ENCODE assay signal across 8 cellular contexts in the genomic region with DNA sequence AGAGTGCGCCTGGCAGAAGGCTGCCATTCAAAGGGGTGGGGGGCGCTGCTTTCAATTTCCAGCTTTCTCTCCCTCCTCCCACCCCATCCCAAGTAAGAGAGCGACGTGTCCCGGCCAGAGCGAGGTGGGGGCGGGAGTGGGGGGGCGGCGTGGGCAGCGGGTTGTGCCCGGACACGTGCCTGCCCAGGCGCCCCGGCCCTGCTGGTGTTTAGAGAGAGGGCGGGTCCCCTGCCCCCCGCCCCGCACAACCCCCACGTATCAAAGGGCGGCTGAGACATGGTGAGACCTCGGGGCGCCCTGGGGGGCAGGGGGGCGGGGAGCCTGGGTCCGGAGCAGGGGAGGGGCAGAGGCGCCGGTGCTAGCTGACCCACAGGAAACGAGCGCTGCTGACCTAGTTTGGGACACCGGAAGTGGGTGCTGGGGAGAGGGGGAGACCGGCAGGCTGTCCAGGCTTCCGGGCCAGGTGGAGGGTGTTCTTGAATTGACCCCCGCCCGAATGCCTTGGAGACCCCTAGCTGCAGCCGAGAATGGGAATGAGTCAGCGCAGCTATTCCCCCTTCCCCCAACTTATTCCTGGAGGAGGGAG. TPM values are rescaled to one million over a fixed set of nuclear protein-coding genes. Genes with fewer than 3 reads are reported as not detected.
DNase-seq lines count a peak whose midpoint lies in the region; ATAC-seq and TF ChIP-seq lines count a peak whose summit lies in the region.

No MANE protein-coding gene starts in this region.

- H3K27me3 Mint-ChIP-seq in naive thymus-derived CD8-positive, alpha-beta T cell: no peaks in the 10 kb centered on the region

- peaks cover 13% of the 10 kb centered on the region for H3K4me1 ChIP-seq in HEK293 (ENCODE audit: control insufficient read depth, insufficient read depth, low read length)

- H3K9me3 Mint-ChIP-seq in naive thymus-derived CD8-positive, alpha-beta T cell: no peaks in the 10 kb centered on the region

- H3K4me1 Mint-ChIP-seq in naive thymus-derived CD8-positive, alpha-beta T cell: peaks cover 31 to 74% (median 57%) of the 10 kb centered on the region in 4 donors

- H3K27ac ChIP-seq in HEK293 (ENCODE audit: extremely low read depth, low read depth, low read length) (peak overlapping the region; percentile 87; the same call in 1 of the 2 replicates), WERI-Rb-1 (peak overlapping the region; percentile 75)

- no peak for ATAC-seq in naive thymus-derived CD8-positive, alpha-beta T cell
- no peak for ATAC-seq in HG03442 (IDR thresholded peaks at IDR 0.05; ENCODE audit: unreplicated experiment)

- no peaks in the 10 kb centered on the region for H3K27me3 ChIP-seq in BJ (ENCODE audit: control insufficient read depth, insufficient read depth, low read length)
- H3K27me3 ChIP-seq in WERI-Rb-1 (ENCODE audit: insufficient read depth, low read depth, severe bottlenecking): no peaks in the 10 kb centered on the region

- peak overlapping the region; percentile 94 for H3K4me3 ChIP-seq in BJ (ENCODE audit: low read depth, low read length)
- H3K4me3 ChIP-seq in HEK293 (ENCODE audit: low read depth, low read length): peak overlapping the region; percentile 50
- H3K4me3 ChIP-seq in WERI-Rb-1 (ENCODE audit: low read depth, low read length): peak overlapping the region; percentile 73
- H3K4me3 ChIP-seq in fibroblast of pulmonary artery (replicated peaks; ENCODE audit: low read depth, low read length): peak overlapping the region; percentile 90

- TF ChIP-seq CTCF in BJ (IDR thresholded peaks at IDR 0.05; ENCODE audit: insufficient read depth, low read depth, low read length) (no peak), HEK293 (tag by site-specific recombination; IDR thresholded peaks at IDR 0.05) (no peak; the same call in 1 of the 2 replicates), WERI-Rb-1 (IDR thresholded peaks at IDR 0.05; ENCODE audit: low read depth, low read length) (no peak), fibroblast of pulmonary artery (IDR thresholded peaks at IDR 0.05; ENCODE audit: low read length, missing control alignments) (no peak)

- no peaks in the 10 kb centered on the region for H3K9me3 ChIP-seq in HEK293 (ENCODE audit: control insufficient read depth, insufficient read depth, low read depth, low read length)
- no peaks in the 10 kb centered on the region for H3K9me3 ChIP-seq in WERI-Rb-1 (ENCODE audit: severe bottlenecking)

- CTCF ChIA-PET in BJ (lab: Yijun Ruan, JAX) (interaction anchor here (1.2 to 8.3 kb wide), 3 partner anchors 13 to 46 kb away, joined by 3 to 74 read pairs (median 4); no protein-coding TSS in a partner anchor), HEK293 (lab: Yijun Ruan, JAX) (interaction anchor here (1.1 to 2.1 kb wide), 4 partner anchors 9 to 81 kb away, joined by 3 to 11 read pairs (median 4); partner anchors contain the start of gene ADAM15)

- peaks cover 2% of the 10 kb centered on the region for H3K36me3 ChIP-seq in BJ (ENCODE audit: control insufficient read depth, insufficient read depth, low read length)
- H3K36me3 ChIP-seq in HEK293 (ENCODE audit: control insufficient read depth in 2 of 2, insufficient read depth in 1 of 2, low read length in 2 of 2): no peaks in the 10 kb centered on the region
- H3K36me3 ChIP-seq in WERI-Rb-1: peaks cover 17% of the 10 kb centered on the region

- no peak for DNase-seq in BJ (ENCODE audit: low read depth)
- DNase-seq in WERI-Rb-1: peak; percentile 92
- no peak for DNase-seq in fibroblast of pulmonary artery (ENCODE audit: low read depth)
- no peak for DNase-seq in naive thymus-derived CD8-positive, alpha-beta T cell
- DNase-seq in NCI-H1436 treated with DMSO at 0.1 percent for 48 hours (lab: John Stamatoyannopoulos, UW): no peak
- DNase-seq in Kasumi-1 (lab: John Stamatoyannopoulos, UW): no peak

- peak overlapping the region; percentile 82 to 94 (median 90) for H3K4me3 Mint-ChIP-seq in naive thymus-derived CD8-positive, alpha-beta T cell

- H3K27ac Mint-ChIP-seq in naive thymus-derived CD8-positive, alpha-beta T cell: peak overlapping the region; percentile 52 to 94 (median 84)

- POLR2A ChIA-PET in BJ (lab: Charles Lee) (no interaction called here), HEK293 (lab: Yijun Ruan, JAX) (interaction anchor here (0.7 to 2.1 kb wide), 7 partner anchors 8 to 42 kb away, joined by 3 to 9 read pairs (median 7); partner anchors contain the start of genes FLAD1 and PYGO2)
- POLR2A ChIA-PET in naive thymus-derived CD8-positive, alpha-beta T cell (lab: Charles Lee): interaction anchor here (0.7 to 3.2 kb wide), 7 partner anchors 8 to 48 kb away, joined by 3 to 16 read pairs (median 7); partner anchors contain the start of genes FLAD1, PBXIP1 and PYGO2

- H3K36me3 Mint-ChIP-seq in naive thymus-derived CD8-positive, alpha-beta T cell: no peaks in the 10 kb centered on the region

TF ChIP-seq in HEK293, 187 proteins besides CTCF, POLR2A, EP300 and RAD21 (continues in another document):
- TF ChIP-seq KLF8 (tag by site-specific recombination; IDR thresholded peaks at IDR 0.05) (peak; percentile 47; the same call in 1 of the 2 replicates), GLI2 (tag by site-specific recombination; IDR thresholded peaks at IDR 0.05; ENCODE audit: borderline replicate concordance, low read depth) (no peak), SP2 (tag by site-specific recombination; IDR thresholded peaks at IDR 0.05) (peak; percentile 65), ZNF629 (tag by site-specific recombination; IDR thresholded peaks at IDR 0.05) (peak; percentile 23; the same call in 1 of the 2 replicates), ZNF518A (tag by site-specific recombination; conservative IDR thresholded peaks at IDR 0.05; ENCODE audit: low read depth) (peak; percentile 35; the same call in 1 of the 2 replicates), ZIC2 (tag by site-specific recombination; IDR thresholded peaks at IDR 0.05) (peak; percentile 86), ZNF2 (tag by site-specific recombination; IDR thresholded peaks at IDR 0.05) (no peak), ZNF174 (tag by site-specific recombination; IDR thresholded peaks at IDR 0.05) (no peak), ZNF391 (tag by site-specific recombination; IDR thresholded peaks at IDR 0.05; ENCODE audit: borderline replicate concordance, low read depth) (0 out of 2 replicates have a peak, but pooled peaks have one; percentile 10), GLIS2 (tag by site-specific recombination; IDR thresholded peaks at IDR 0.05) (peak; percentile 88), ZNF660 (tag by site-specific recombination; IDR thresholded peaks at IDR 0.05) (0 out of 2 replicates have a peak, but pooled peaks have one; percentile 17)

RNA-seq across cellular contexts. Expression of gene ZBTB7B, which starts 1.3 kb away (rescaled TPM):
- 18.1 and 29.4 TPM in 2 replicates for polyA plus RNA-seq in BJ (2011; rRNA removed)
- 21.3 and 22.4 TPM in 2 replicates for polyA minus RNA-seq in BJ (2011; rRNA and poly(A)+ RNA removed)
- 10 to 100 TPM; 12.9 to 13.1 TPM for total RNA-seq in naive thymus-derived CD8-positive, alpha-beta T cell
- polyA plus RNA-seq in naive thymus-derived CD8-positive, alpha-beta T cell: under 1 TPM; 0.12 to 0.59 (median 0.46) TPM

RNA-seq across cellular contexts. Expression of gene LENEP, which starts 10.5 kb away (rescaled TPM):
- not detected in 2 replicates for polyA plus RNA-seq in BJ (2011; rRNA removed)
- polyA minus RNA-seq in BJ (2011; rRNA and poly(A)+ RNA removed): 1.2 TPM in 1 of 2 replicates, not detected in the other
- under 1 TPM; 0.77 to 0.91 TPM for total RNA-seq in naive thymus-derived CD8-positive, alpha-beta T cell
- polyA plus RNA-seq in naive thymus-derived CD8-positive, alpha-beta T cell: not detected

RNA-seq across cellular contexts. Expression of gene FLAD1, which starts 20.7 kb away (rescaled TPM):
- polyA plus RNA-seq in BJ (2011; rRNA removed): 26.5 and 40.5 TPM in 2 replicates
- polyA minus RNA-seq in BJ (2011; rRNA and poly(A)+ RNA removed): 26.9 and 52.6 TPM in 2 replicates
- 10 to 100 TPM; 46.6 to 46.8 TPM for total RNA-seq in naive thymus-derived CD8-positive, alpha-beta T cell
- 10 to 100 TPM; 30.9 to 41.8 (median 31.9) TPM for polyA plus RNA-seq in naive thymus-derived CD8-positive, alpha-beta T cell

RNA-seq across cellular contexts. Expression of gene CKS1B, which starts 29.4 kb away (rescaled TPM):
- polyA plus RNA-seq in BJ (2011; rRNA removed): 111 and 160 TPM in 2 replicates
- 32.3 and 34.2 TPM in 2 replicates for polyA minus RNA-seq in BJ (2011; rRNA and poly(A)+ RNA removed)
- 10 to 100 TPM; 11.1 to 11.7 TPM for total RNA-seq in naive thymus-derived CD8-positive, alpha-beta T cell
- 10 to 100 TPM; 58.0 to 66.6 (median 63.0) TPM for polyA plus RNA-seq in naive thymus-derived CD8-positive, alpha-beta T cell

RNA-seq across cellular contexts. Expression of gene DCST2, which starts 29.7 kb away (rescaled TPM):
- 0.17 and 0.38 TPM in 2 replicates for polyA plus RNA-seq in BJ (2011; rRNA removed)
- 0.28 TPM in 1 of 2 replicates, not detected in the other for polyA minus RNA-seq in BJ (2011; rRNA and poly(A)+ RNA removed)
- total RNA-seq in naive thymus-derived CD8-positive, alpha-beta T cell: 1 to 10 TPM in 1 of 2 experiments, under 1 TPM in 1; 0.83 to 1.1 TPM
- polyA plus RNA-seq in naive thymus-derived CD8-positive, alpha-beta T cell: not detected

Comparison
In these comparisons a context has a peak if more than half of its experiments do, and no peak if none do; other contexts are left out.
1. RNA of gene ZBTB7B, which starts 1.3 kb away (polyA plus RNA-seq): 18.1 to 29.4 TPM in BJ; 0.12 to 0.59 TPM in naive thymus-derived CD8-positive, alpha-beta T cell; every median in the first group is over 10 times any median in the second.
2. Peak in every context shown above with its lines, with median percentiles within 50 percentile points of each other: H3K4me3 ChIP-seq.